25 cellular contexts compared by ENCODE assay signal in genomic region chr6:104698979-104699378, GRCh38.
"Had no signal": no experiment of that assay in that cellular context is flagged by ENCODE, and none has a peak within 500 bp of the region (broad histone marks: within the 10 kb centered on the region; RNA-seq: fewer than 3 reads in every experiment).

No MANE protein-coding gene starts in this region.

- ATAC-seq: esophagus mucosa; gastrocnemius medialis; left ventricle myocardium superior; lower lobe of right lung; natural killer cell; pancreas; sciatic nerve; stimulated activated naive CD8-positive, alpha-beta T cell treated with anti-CD3 and anti-CD28 coated beads, Interleukin-15, amount 100 ng/mL, for 72 hours; upper lobe of right lung had no signal

- H3K4me3 ChIP-seq: gastrocnemius medialis, lower lobe of right lung, pancreas, right atrium auricular region, smooth muscle cell, thyroid gland, upper lobe of right lung, uterus had no signal

- H3K9me3 Mint-ChIP-seq: memory B cell; natural killer cell; stimulated activated naive CD8-positive, alpha-beta T cell treated with anti-CD3 and anti-CD28 coated beads, Interleukin-15, amount 100 ng/mL, for 72 hours had no signal

- H3K36me3 ChIP-seq: gastrocnemius medialis, lower lobe of right lung, neutrophil, pancreas, right atrium auricular region, thyroid gland, upper lobe of right lung, uterus had no signal

- H3K4me1 Mint-ChIP-seq: memory B cell had no signal

- H3K27me3 ChIP-seq: gastrocnemius medialis, neutrophil, pancreas, right atrium auricular region, thyroid gland, upper lobe of right lung, uterus had no signal

- H3K4me3 Mint-ChIP-seq: memory B cell; natural killer cell; stimulated activated naive CD8-positive, alpha-beta T cell treated with anti-CD3 and anti-CD28 coated beads, Interleukin-15, amount 100 ng/mL, for 72 hours had no signal

- H3K4me2 ChIP-seq: smooth muscle cell had no signal

- H3K27ac ChIP-seq: epithelial cell of prostate, gastrocnemius medialis, lower lobe of right lung, neutrophil, pancreas, right atrium auricular region, thyroid gland, upper lobe of right lung, uterus had no signal

- H3K9me3 ChIP-seq: gastrocnemius medialis, lower lobe of right lung, neutrophil, pancreas, right atrium auricular region, thyroid gland, upper lobe of right lung, uterus had no signal

- H3K4me1 ChIP-seq: gastrocnemius medialis, pancreas, right atrium auricular region, upper lobe of right lung, uterus had no signal

- H3K27ac Mint-ChIP-seq: memory B cell; natural killer cell; stimulated activated naive CD8-positive, alpha-beta T cell treated with anti-CD3 and anti-CD28 coated beads, Interleukin-15, amount 100 ng/mL, for 72 hours had no signal

- H3K36me3 Mint-ChIP-seq: memory B cell, natural killer cell had no signal

- H3K27me3 Mint-ChIP-seq: memory B cell; stimulated activated naive CD8-positive, alpha-beta T cell treated with anti-CD3 and anti-CD28 coated beads, Interleukin-15, amount 100 ng/mL, for 72 hours had no signal

- DNase-seq: cortex of kidney; effector CD4-positive, alpha-beta T cell; foreskin fibroblast; gastrocnemius medialis; head of caudate nucleus; left ventricle myocardium superior; lower lobe of right lung; natural killer cell; pancreas; stimulated activated CD4-positive, alpha-beta T cell treated with anti-CD3 and anti-CD28 coated beads, Interleukin-12 subunit alpha, Interleukin-12 subunit beta, amount 100 ng/mL, for 4 hours; stimulated activated CD4-positive, alpha-beta T cell treated with anti-CD3 and anti-CD28 coated beads, Interleukin-1b, Interleukin-23, amount 100 ng/mL, for 48 hours; stimulated activated CD4-positive, alpha-beta T cell treated with anti-CD3 and anti-CD28 coated beads, Interleukin-4, amount 100 ng/mL, for 1 hour; stimulated activated CD8-positive, alpha-beta memory T cell treated with anti-CD3 and anti-CD28 coated beads, Interleukin-4, amount 100 ng/mL, for 48 hours; stimulated activated naive CD4-positive, alpha-beta T cell; stimulated activated naive CD8-positive, alpha-beta T cell treated with anti-CD3 and anti-CD28 coated beads, Interleukin-15, amount 100 ng/mL, for 72 hours; thyroid gland; upper lobe of right lung; uterus had no signal
